Comparison of ENCODE assay signal across 11 cellular contexts in the genomic region with DNA sequence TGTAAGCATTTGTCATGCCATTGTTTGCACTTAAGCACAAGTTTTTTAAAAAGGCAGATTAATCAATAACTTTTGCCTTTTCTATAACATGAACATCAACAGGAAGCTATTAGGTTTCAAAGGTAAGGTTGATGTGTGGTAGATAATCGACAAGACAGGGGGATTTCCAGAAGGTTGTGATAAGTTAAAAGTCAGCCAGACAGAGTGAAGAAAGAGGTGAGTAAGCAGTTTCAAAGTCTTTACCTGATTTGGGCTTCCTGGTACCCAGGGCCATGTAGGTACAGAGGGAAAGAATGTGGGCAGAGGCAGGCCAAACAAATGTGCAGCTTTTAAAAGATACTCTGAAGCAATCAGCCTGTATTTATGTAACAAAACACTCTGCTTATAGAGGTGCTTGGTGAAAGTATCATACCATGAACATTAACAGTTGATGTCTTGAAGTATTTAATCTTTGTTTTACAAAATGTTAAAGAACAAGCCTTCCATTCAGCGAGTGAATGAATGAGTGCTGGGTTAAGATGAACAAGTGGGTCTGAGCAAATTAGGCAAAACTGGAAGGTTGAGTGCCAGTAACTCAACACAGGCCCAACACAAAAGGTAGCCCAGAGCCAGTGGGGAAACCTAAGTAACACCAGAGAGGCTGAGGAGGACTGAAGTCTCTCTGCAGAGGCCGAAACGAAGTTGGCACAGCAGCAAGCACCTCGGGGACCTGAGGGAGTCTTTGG.
DNase-seq lines count a peak whose midpoint lies in the region; ATAC-seq and TF ChIP-seq lines count a peak whose summit lies in the region.
"Had no signal": no experiment of that assay in that cellular context is flagged by ENCODE, and none has a peak within 500 bp of the region (broad histone marks: within the 10 kb centered on the region; RNA-seq: fewer than 3 reads in every experiment).

No MANE protein-coding gene starts in this region.

- no peak overlapping the region for H3K27ac Mint-ChIP-seq in activated naive CD8-positive, alpha-beta T cell treated with anti-CD3 and anti-CD28 coated beads, Interleukin-2, amount 50 U/mL, for 24 hours
- H3K27ac Mint-ChIP-seq in activated naive CD8-positive, alpha-beta T cell treated with anti-CD3 and anti-CD28 coated beads for 36 hours, result no peak overlapping the region
- H3K27ac Mint-ChIP-seq in T-helper 17 cell (peak overlapping the region; percentile 87), type B pancreatic cell (peak overlapping the region; percentile 28)
- H3K27ac Mint-ChIP-seq: activated naive CD8-positive, alpha-beta T cell had no signal

- H3K9me3 Mint-ChIP-seq in activated naive CD8-positive, alpha-beta T cell treated with anti-CD3 and anti-CD28 coated beads, Interleukin-2, amount 50 U/mL, for 24 hours, result no peaks in the 10 kb centered on the region
- H3K9me3 Mint-ChIP-seq in activated naive CD8-positive, alpha-beta T cell treated with anti-CD3 and anti-CD28 coated beads for 36 hours, result no peaks in the 10 kb centered on the region
- peaks cover 6% of the 10 kb centered on the region for H3K9me3 Mint-ChIP-seq in type B pancreatic cell
- H3K9me3 Mint-ChIP-seq: T-cell had no signal

- no peak overlapping the region for H3K4me3 Mint-ChIP-seq in activated naive CD8-positive, alpha-beta T cell treated with anti-CD3 and anti-CD28 coated beads, Interleukin-2, amount 50 U/mL, for 24 hours
- H3K4me3 Mint-ChIP-seq in activated naive CD8-positive, alpha-beta T cell treated with anti-CD3 and anti-CD28 coated beads for 36 hours, result no peak overlapping the region
- H3K4me3 Mint-ChIP-seq in T-helper 17 cell, result peak overlapping the region; percentile 46
- no peak overlapping the region for H3K4me3 Mint-ChIP-seq in type B pancreatic cell
- H3K4me3 Mint-ChIP-seq: activated naive CD8-positive, alpha-beta T cell had no signal

- ATAC-seq in activated naive CD8-positive, alpha-beta T cell treated with anti-CD3 and anti-CD28 coated beads, Interleukin-2, amount 50 U/mL, for 24 hours, result peak; percentile 59
- peak; percentile 88 for ATAC-seq in HG02973 (IDR thresholded peaks at IDR 0.05; ENCODE audit: unreplicated experiment)
- peak; percentile 98 for ATAC-seq in T-helper 17 cell

- no peaks in the 10 kb centered on the region for H3K9me3 ChIP-seq in T-helper 17 cell (ENCODE audit: control insufficient read depth, low read length, poor library complexity, severe bottlenecking)

- H3K27me3 Mint-ChIP-seq in activated naive CD8-positive, alpha-beta T cell treated with anti-CD3 and anti-CD28 coated beads, Interleukin-2, amount 50 U/mL, for 24 hours, result no peaks in the 10 kb centered on the region
- no peaks in the 10 kb centered on the region for H3K27me3 Mint-ChIP-seq in activated naive CD8-positive, alpha-beta T cell treated with anti-CD3 and anti-CD28 coated beads for 36 hours
- no peaks in the 10 kb centered on the region for H3K27me3 Mint-ChIP-seq in T-helper 17 cell
- H3K27me3 Mint-ChIP-seq in type B pancreatic cell, result no peaks in the 10 kb centered on the region
- H3K27me3 Mint-ChIP-seq: activated naive CD8-positive, alpha-beta T cell; T-cell had no signal

- no peak for TF ChIP-seq CTCF in type B pancreatic cell (conservative IDR thresholded peaks at IDR 0.05)

- no peak for DNase-seq in activated naive CD8-positive, alpha-beta T cell treated with anti-CD3 and anti-CD28 coated beads, Interleukin-2, amount 50 U/mL, for 24 hours
- DNase-seq in activated naive CD8-positive, alpha-beta T cell treated with anti-CD3 and anti-CD28 coated beads for 36 hours, result no peak
- DNase-seq in T-helper 17 cell (no peak), type B pancreatic cell (ENCODE audit: extremely low spot score, unreplicated experiment) (no peak), GOT3 (lab: John Stamatoyannopoulos, UW) (no peak), OCI-M1 (lab: John Stamatoyannopoulos, UW) (no peak), NCI-H226 (no peak)
- DNase-seq: NCI-H1048, T-cell had no signal

- H3K36me3 Mint-ChIP-seq in activated naive CD8-positive, alpha-beta T cell treated with anti-CD3 and anti-CD28 coated beads, Interleukin-2, amount 50 U/mL, for 24 hours (ENCODE audit: low read depth), result no peaks in the 10 kb centered on the region
- H3K36me3 Mint-ChIP-seq in activated naive CD8-positive, alpha-beta T cell treated with anti-CD3 and anti-CD28 coated beads for 36 hours, result peaks cover 2% of the 10 kb centered on the region
- peaks cover 2% of the 10 kb centered on the region for H3K36me3 Mint-ChIP-seq in T-helper 17 cell (ENCODE audit: low read depth)
- H3K36me3 Mint-ChIP-seq in type B pancreatic cell, result peaks cover 5% of the 10 kb centered on the region

- peaks cover 10% of the 10 kb centered on the region for H3K4me1 Mint-ChIP-seq in activated naive CD8-positive, alpha-beta T cell treated with anti-CD3 and anti-CD28 coated beads, Interleukin-2, amount 50 U/mL, for 24 hours
- H3K4me1 Mint-ChIP-seq in activated naive CD8-positive, alpha-beta T cell treated with anti-CD3 and anti-CD28 coated beads for 36 hours, result peaks cover 10% of the 10 kb centered on the region
- H3K4me1 Mint-ChIP-seq in T-helper 17 cell (peaks cover 10% of the 10 kb centered on the region), type B pancreatic cell (ENCODE audit: unreplicated experiment) (peaks cover 26% of the 10 kb centered on the region)

Comparison
In these comparisons a context has a peak if more than half of its experiments do, and no peak if none do; other contexts are left out.
1. H3K27ac Mint-ChIP-seq: peak in T-helper 17 cell (single experiment) and type B pancreatic cell (single experiment); none in activated naive CD8-positive, alpha-beta T cell treated with anti-CD3 and anti-CD28 coated beads, Interleukin-2, amount 50 U/mL, for 24 hours (single experiment) and activated naive CD8-positive, alpha-beta T cell treated with anti-CD3 and anti-CD28 coated beads for 36 hours (single experiment).
2. Peak in every context shown above with its lines, with median percentiles within 50 percentile points of each other: ATAC-seq.